20 cellular contexts compared by ENCODE assay signal in genomic region chr2:228268756-228269155, GRCh38.
A peak's percentile ranks its signal among the peaks of the same experiment; 100 is the strongest.
DNase-seq lines count a peak whose midpoint lies in the region; ATAC-seq, FAIRE-seq and TF ChIP-seq lines count a peak whose summit lies in the region.
"Had no signal": no experiment of that assay in that cellular context is flagged by ENCODE, and none has a peak within 500 bp of the region (broad histone marks: within the 10 kb centered on the region; RNA-seq: fewer than 3 reads in every experiment).

No MANE protein-coding gene starts in this region.

- no peak for TF ChIP-seq CTCF in CD4-positive, alpha-beta T cell (IDR thresholded peaks at IDR 0.05)
- TF ChIP-seq CTCF in type B pancreatic cell (conservative IDR thresholded peaks at IDR 0.05), result no peak
- TF ChIP-seq CTCF in pancreas (IDR thresholded peaks at IDR 0.05), result no peak
- no peak for TF ChIP-seq CTCF in sigmoid colon (IDR thresholded peaks at IDR 0.05)

- POLR2A ChIA-PET in CD4-positive, alpha-beta T cell (lab: Charles Lee), result no interaction called here

- intact Hi-C loops in CD4-positive, alpha-beta T cell (cut with DNase I, micrococcal nuclease), result no loop called here
- intact Hi-C loops in pancreas (cut with DNase I) (no loop called here), sigmoid colon (cut with DNase I) (no loop called here)

- WGBS in pancreas, 2 donors, result 34 to 51% methylated on average over 1 of the region's 1 CpG
- WGBS in sigmoid colon, 2 donors, result 17 to 65% methylated on average over 1 of the region's 1 CpG

- H3K9me3 Mint-ChIP-seq in CD4-positive, alpha-beta T cell, result peaks cover 6% of the 10 kb centered on the region
- no peaks in the 10 kb centered on the region for H3K9me3 Mint-ChIP-seq in type B pancreatic cell

- H3K27me3 Mint-ChIP-seq in CD4-positive, alpha-beta T cell, result no peaks in the 10 kb centered on the region
- H3K27me3 Mint-ChIP-seq in type B pancreatic cell, result no peaks in the 10 kb centered on the region

- H3K36me3 ChIP-seq in pancreas (no peaks in the 10 kb centered on the region), sigmoid colon (no peaks in the 10 kb centered on the region)

- no peak for ATAC-seq in CD4-positive, alpha-beta T cell (ENCODE audit: poor library complexity)
- ATAC-seq in pancreas, result no peak
- ATAC-seq: Panc1, Right ventricle myocardium inferior had no signal

- H3K4me1 ChIP-seq in pancreas (no peaks in the 10 kb centered on the region), sigmoid colon (no peaks in the 10 kb centered on the region)

- H3K36me3 Mint-ChIP-seq in CD4-positive, alpha-beta T cell (ENCODE audit: low read depth), result no peaks in the 10 kb centered on the region
- no peaks in the 10 kb centered on the region for H3K36me3 Mint-ChIP-seq in type B pancreatic cell

- DNase-seq in NCI-H2171 treated with DMSO at 0.1 percent for 48 hours (lab: John Stamatoyannopoulos, UW) (peak; percentile 43), NCI-H2171 (lab: John Stamatoyannopoulos, UW) (no peak), NCI-H1930 (lab: John Stamatoyannopoulos, UW) (peak; percentile 80 to 90), NCI-H69 (lab: John Stamatoyannopoulos, UW) (peak; percentile 0), type B pancreatic cell (ENCODE audit: extremely low spot score, unreplicated experiment) (no peak), pancreas (no peak), sigmoid colon (no peak)
- DNase-seq in CD4-positive, alpha-beta T cell, result no peak
- DNase-seq: GOT3, NCI-H1694, NCI-H446 treated with DMSO at 0.1 percent for 48 hours, NCI-H82, SK-N-SH, T-helper 1 cell, T1000 had no signal

- H3K27me3 ChIP-seq in CD4-positive, alpha-beta T cell (ENCODE audit: control insufficient read depth, insufficient read depth, low read length), result no peaks in the 10 kb centered on the region
- no peaks in the 10 kb centered on the region for H3K27me3 ChIP-seq in pancreas
- no peaks in the 10 kb centered on the region for H3K27me3 ChIP-seq in sigmoid colon

- no peak overlapping the region for H3K27ac Mint-ChIP-seq in CD4-positive, alpha-beta T cell
- no peak overlapping the region for H3K27ac Mint-ChIP-seq in type B pancreatic cell

- no peak overlapping the region for H3K27ac ChIP-seq in CD4-positive, alpha-beta T cell (ENCODE audit: low read depth, low read length)
- H3K27ac ChIP-seq in pancreas, result no peak overlapping the region
- no peak overlapping the region for H3K27ac ChIP-seq in sigmoid colon
- H3K27ac ChIP-seq: C4-2B, HL-60 had no signal

- TF ChIP-seq EP300 in sigmoid colon (IDR thresholded peaks at IDR 0.05), result no peak

- CTCF ChIA-PET in CD4-positive, alpha-beta T cell (lab: Charles Lee), result no interaction called here

- FAIRE-seq in pancreas (lab: Jason Lieb, UNC), result no peak
- FAIRE-seq: HTR-8/SVneo had no signal

- H3K4me1 Mint-ChIP-seq in CD4-positive, alpha-beta T cell (ENCODE audit: low read depth), result no peaks in the 10 kb centered on the region
- H3K4me1 Mint-ChIP-seq in type B pancreatic cell (ENCODE audit: unreplicated experiment), result no peaks in the 10 kb centered on the region

- no peak overlapping the region for H3K4me3 Mint-ChIP-seq in CD4-positive, alpha-beta T cell
- H3K4me3 Mint-ChIP-seq in type B pancreatic cell, result no peak overlapping the region

- no peak for TF ChIP-seq POLR2A in sigmoid colon (IDR thresholded peaks at IDR 0.05)

- H3K9me3 ChIP-seq in CD4-positive, alpha-beta T cell (ENCODE audit: control insufficient read depth, low read length), result no peaks in the 10 kb centered on the region
- H3K9me3 ChIP-seq in pancreas (no peaks in the 10 kb centered on the region), sigmoid colon (no peaks in the 10 kb centered on the region)
- H3K9me3 ChIP-seq: SK-N-SH had no signal

- H3K4me3 ChIP-seq in pancreas, result no peak overlapping the region
- no peak overlapping the region for H3K4me3 ChIP-seq in sigmoid colon

Comparison
In these comparisons a context has a peak if more than half of its experiments do, and no peak if none do; other contexts are left out.
1. DNase-seq: peak in NCI-H2171 treated with DMSO at 0.1 percent for 48 hours (single experiment), NCI-H1930 (2 of 2) and NCI-H69 (single experiment); none in NCI-H2171 (single experiment), CD4-positive, alpha-beta T cell (0 of 10), type B pancreatic cell (single experiment), pancreas (0 of 6) and sigmoid colon (single experiment).